ENCODE assay signal across 2 cellular contexts in the genomic region with DNA sequence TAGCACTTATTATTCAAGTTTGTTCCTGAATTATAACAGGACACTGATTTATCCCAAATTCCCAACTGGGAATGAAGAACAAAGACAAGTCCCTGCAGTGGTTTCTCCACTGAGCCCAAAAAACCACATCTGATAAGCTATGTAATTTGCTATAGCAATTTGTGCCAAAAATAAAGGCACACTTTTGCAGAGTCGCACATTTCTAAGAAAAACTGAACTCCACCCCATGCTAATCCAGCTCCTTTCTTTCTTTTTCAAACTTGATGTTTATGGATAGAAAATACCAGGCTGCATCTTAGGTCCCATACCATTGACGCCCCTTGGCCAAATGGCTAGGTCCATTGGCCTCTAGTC.
TF ChIP-seq lines count a peak whose summit lies in the region.

No MANE protein-coding gene starts in this region.

TF ChIP-seq in SK-N-SH, 30 proteins besides CTCF, POLR2A, EP300 and RAD21 (continued from another document):
- TF ChIP-seq, protein P1, sequence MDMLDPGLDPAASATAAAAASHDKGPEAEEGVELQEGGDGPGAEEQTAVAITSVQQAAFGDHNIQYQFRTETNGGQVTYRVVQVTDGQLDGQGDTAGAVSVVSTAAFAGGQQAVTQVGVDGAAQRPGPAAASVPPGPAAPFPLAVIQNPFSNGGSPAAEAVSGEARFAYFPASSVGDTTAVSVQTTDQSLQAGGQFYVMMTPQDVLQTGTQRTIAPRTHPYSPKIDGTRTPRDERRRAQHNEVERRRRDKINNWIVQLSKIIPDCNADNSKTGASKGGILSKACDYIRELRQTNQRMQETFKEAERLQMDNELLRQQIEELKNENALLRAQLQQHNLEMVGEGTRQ (IDR thresholded peaks at IDR 0.05; ENCODE audit: borderline replicate concordance, low read depth, low read length) = no peak
- TF ChIP-seq, protein P2, sequence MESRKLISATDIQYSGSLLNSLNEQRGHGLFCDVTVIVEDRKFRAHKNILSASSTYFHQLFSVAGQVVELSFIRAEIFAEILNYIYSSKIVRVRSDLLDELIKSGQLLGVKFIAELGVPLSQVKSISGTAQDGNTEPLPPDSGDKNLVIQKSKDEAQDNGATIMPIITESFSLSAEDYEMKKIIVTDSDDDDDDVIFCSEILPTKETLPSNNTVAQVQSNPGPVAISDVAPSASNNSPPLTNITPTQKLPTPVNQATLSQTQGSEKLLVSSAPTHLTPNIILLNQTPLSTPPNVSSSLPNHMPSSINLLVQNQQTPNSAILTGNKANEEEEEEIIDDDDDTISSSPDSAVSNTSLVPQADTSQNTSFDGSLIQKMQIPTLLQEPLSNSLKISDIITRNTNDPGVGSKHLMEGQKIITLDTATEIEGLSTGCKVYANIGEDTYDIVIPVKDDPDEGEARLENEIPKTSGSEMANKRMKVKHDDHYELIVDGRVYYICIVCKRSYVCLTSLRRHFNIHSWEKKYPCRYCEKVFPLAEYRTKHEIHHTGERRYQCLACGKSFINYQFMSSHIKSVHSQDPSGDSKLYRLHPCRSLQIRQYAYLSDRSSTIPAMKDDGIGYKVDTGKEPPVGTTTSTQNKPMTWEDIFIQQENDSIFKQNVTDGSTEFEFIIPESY (IDR thresholded peaks at IDR 0.05; ENCODE audit: borderline replicate concordance, low read depth) = no peak
- no peak for TF ChIP-seq FOXM1 (IDR thresholded peaks at IDR 0.05; ENCODE audit: low read depth)
- TF ChIP-seq JUND (IDR thresholded peaks at IDR 0.05) = no peak
- no peak for TF ChIP-seq TAF1 (IDR thresholded peaks at IDR 0.05; ENCODE audit: borderline replicate concordance, low read depth, low read length)
- TF ChIP-seq TEAD4 (IDR thresholded peaks at IDR 0.05; ENCODE audit: borderline replicate concordance, insufficient read depth) = no peak
- TF ChIP-seq GABPA (IDR thresholded peaks at IDR 0.05; ENCODE audit: low read depth) = no peak
- no peak for TF ChIP-seq CHD2 (IDR thresholded peaks at IDR 0.05; ENCODE audit: low read length, partially characterized antibody)
- TF ChIP-seq RCOR1 (IDR thresholded peaks at IDR 0.05; ENCODE audit: low read length) = no peak
- TF ChIP-seq, protein P3, sequence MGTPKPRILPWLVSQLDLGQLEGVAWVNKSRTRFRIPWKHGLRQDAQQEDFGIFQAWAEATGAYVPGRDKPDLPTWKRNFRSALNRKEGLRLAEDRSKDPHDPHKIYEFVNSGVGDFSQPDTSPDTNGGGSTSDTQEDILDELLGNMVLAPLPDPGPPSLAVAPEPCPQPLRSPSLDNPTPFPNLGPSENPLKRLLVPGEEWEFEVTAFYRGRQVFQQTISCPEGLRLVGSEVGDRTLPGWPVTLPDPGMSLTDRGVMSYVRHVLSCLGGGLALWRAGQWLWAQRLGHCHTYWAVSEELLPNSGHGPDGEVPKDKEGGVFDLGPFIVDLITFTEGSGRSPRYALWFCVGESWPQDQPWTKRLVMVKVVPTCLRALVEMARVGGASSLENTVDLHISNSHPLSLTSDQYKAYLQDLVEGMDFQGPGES (IDR thresholded peaks at IDR 0.05; ENCODE audit: low read depth, low read length) = no peak
- TF ChIP-seq EZH2phosphoT487 (IDR thresholded peaks at IDR 0.05; ENCODE audit: borderline replicate concordance, low read depth) = no peak
- TF ChIP-seq POLR2AphosphoS5 (IDR thresholded peaks at IDR 0.05; ENCODE audit: low read depth, low read length) = no peak
- TF ChIP-seq ELF1 (IDR thresholded peaks at IDR 0.05) = no peak
- TF ChIP-seq NFIC (IDR thresholded peaks at IDR 0.05; ENCODE audit: borderline replicate concordance) = no peak
TF ChIP-seq in SK-N-SH: peak in this region for 0.

TF ChIP-seq in SK-N-SH treated with all-trans-retinoic acid at 6 μM for 48 hours, 23 proteins besides CTCF, POLR2A, EP300 and RAD21 (continued from another document):
- TF ChIP-seq, protein P4, sequence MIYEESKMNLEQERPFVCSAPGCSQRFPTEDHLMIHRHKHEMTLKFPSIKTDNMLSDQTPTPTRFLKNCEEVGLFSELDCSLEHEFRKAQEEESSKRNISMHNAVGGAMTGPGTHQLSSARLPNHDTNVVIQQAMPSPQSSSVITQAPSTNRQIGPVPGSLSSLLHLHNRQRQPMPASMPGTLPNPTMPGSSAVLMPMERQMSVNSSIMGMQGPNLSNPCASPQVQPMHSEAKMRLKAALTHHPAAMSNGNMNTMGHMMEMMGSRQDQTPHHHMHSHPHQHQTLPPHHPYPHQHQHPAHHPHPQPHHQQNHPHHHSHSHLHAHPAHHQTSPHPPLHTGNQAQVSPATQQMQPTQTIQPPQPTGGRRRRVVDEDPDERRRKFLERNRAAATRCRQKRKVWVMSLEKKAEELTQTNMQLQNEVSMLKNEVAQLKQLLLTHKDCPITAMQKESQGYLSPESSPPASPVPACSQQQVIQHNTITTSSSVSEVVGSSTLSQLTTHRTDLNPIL (CRISPR knock-in tag; IDR thresholded peaks at IDR 0.05; ENCODE audit: low read depth) = no peak
- no peak for TF ChIP-seq ZNF565 (CRISPR knock-in tag; conservative IDR thresholded peaks at IDR 0.05; ENCODE audit: low read depth)
- TF ChIP-seq TOX (CRISPR knock-in tag; IDR thresholded peaks at IDR 0.05; ENCODE audit: borderline replicate concordance) = no peak
